ENCODE assay signal across 20 cellular contexts in genomic region chr1:208119225-208119606, GRCh38.
"Had no signal": no experiment of that assay in that cellular context is flagged by ENCODE, and none has a peak within 500 bp of the region (broad histone marks: within the 10 kb centered on the region; RNA-seq: fewer than 3 reads in every experiment).

No MANE protein-coding gene starts in this region.

- H3K36me3 ChIP-seq: ascending aorta, breast epithelium had no signal

- H3K27ac ChIP-seq: breast epithelium, esophagus muscularis mucosa, gastroesophageal sphincter, heart right ventricle, psoas muscle, skin epidermis, vagina had no signal

- ATAC-seq: activated T-cell treated with anti-CD3 and anti-CD28 coated beads, Interleukin-2, amount 50 U/mL, for 72 hours; gastroesophageal sphincter; stimulated activated naive CD8-positive, alpha-beta T cell treated with anti-CD3 and anti-CD28 coated beads, Interleukin-15, amount 100 ng/mL, for 72 hours had no signal

- H3K4me1 ChIP-seq: breast epithelium, vagina had no signal

- H3K27me3 ChIP-seq: ascending aorta, breast epithelium, esophagus muscularis mucosa, gastroesophageal sphincter, heart right ventricle, vagina had no signal

- DNase-seq: activated CD4-positive, alpha-beta T cell treated with anti-CD3 and anti-CD28 coated beads, Interleukin-2, amount 50 U/mL, for 4 hours; activated CD4-positive, CD25-positive, alpha-beta regulatory T cell treated with anti-CD3 and anti-CD28 coated beads, Interleukin-2, amount 50 U/mL, for 72 hours; activated effector memory CD4-positive, alpha-beta T cell treated with anti-CD3 and anti-CD28 coated beads, Interleukin-2, amount 50 U/mL, for 16 hours; activated T-cell treated with anti-CD3 and anti-CD28 coated beads, Interleukin-2, amount 50 U/mL, for 72 hours; effector CD8-positive, alpha-beta T cell; heart right ventricle; mammary epithelial cell; naive B cell; psoas muscle; right cardiac atrium; stimulated activated CD4-positive, alpha-beta T cell treated with anti-CD3 and anti-CD28 coated beads, Interleukin-15, amount 100 ng/mL, for 24 hours; stimulated activated CD4-positive, alpha-beta T cell treated with anti-CD3 and anti-CD28 coated beads, Interleukin-2, amount 100 ng/mL, for 48 hours; stimulated activated naive CD8-positive, alpha-beta T cell treated with anti-CD3 and anti-CD28 coated beads, Interleukin-15, amount 100 ng/mL, for 72 hours; trophoblast cell had no signal

- H3K4me3 ChIP-seq: ascending aorta, breast epithelium, esophagus muscularis mucosa, gastroesophageal sphincter, heart right ventricle, psoas muscle, skin epidermis, vagina had no signal

- H3K9me3 ChIP-seq: ascending aorta, breast epithelium, esophagus muscularis mucosa, gastroesophageal sphincter, heart right ventricle, psoas muscle, vagina had no signal
